Comparison of ENCODE assay signal across 8 cellular contexts in the genomic region with DNA sequence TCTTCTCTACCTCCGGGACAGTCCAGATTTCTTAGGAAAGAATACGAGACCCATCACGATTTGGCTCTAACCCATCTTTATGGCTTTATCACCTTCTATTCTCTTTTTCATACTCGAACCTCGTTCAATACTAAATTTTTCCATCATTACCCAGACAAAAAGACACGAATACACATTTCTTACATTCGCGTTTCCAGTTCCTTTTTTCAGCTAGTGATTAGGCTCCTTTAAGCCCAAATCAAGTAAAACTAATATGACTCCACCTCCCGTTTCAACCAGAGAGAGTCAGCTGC. TPM values are rescaled to one million over a fixed set of nuclear protein-coding genes. Genes with fewer than 3 reads are reported as not detected.
DNase-seq lines count a peak whose midpoint lies in the region; TF ChIP-seq lines count a peak whose summit lies in the region.

No MANE protein-coding gene starts in this region.

- peak overlapping the region; percentile 99 for H3K4me3 Mint-ChIP-seq in progenitor cell of endocrine pancreas (ENCODE audit: low read depth)

- no peak for TF ChIP-seq POLR2A in esophagus muscularis mucosa (IDR thresholded peaks at IDR 0.05; ENCODE audit: low read depth)

- H3K36me3 Mint-ChIP-seq in progenitor cell of endocrine pancreas (ENCODE audit: insufficient read depth), result peaks cover 6% of the 10 kb centered on the region

- H3K79me2 ChIP-seq in DOHH2 (ENCODE audit: control insufficient read depth, low read length), result peaks cover 43% of the 10 kb centered on the region

- H3K4me3 ChIP-seq in DOHH2 (ENCODE audit: low read length) (peak overlapping the region; percentile 88), SJCRH30 (peak overlapping the region; percentile 80), esophagus muscularis mucosa (peak overlapping the region; percentile 78 to 85 (median 78))

- H3K4me1 ChIP-seq in DOHH2 (ENCODE audit: control insufficient read depth, low read length) (peaks cover 18% of the 10 kb centered on the region), SJCRH30 (no peaks in the 10 kb centered on the region; the same call in 1 of the 2 replicates), esophagus muscularis mucosa (peaks cover 13 to 21% (median 17%) of the 10 kb centered on the region in 4 donors)

- peak overlapping the region; percentile 68 for H3K4me2 ChIP-seq in DOHH2 (ENCODE audit: low read length)

- peaks cover 59% of the 10 kb centered on the region for H3F3A ChIP-seq in DOHH2 (ENCODE audit: control insufficient read depth, insufficient read depth)

- H3K27ac ChIP-seq in DOHH2 (ENCODE audit: low read depth, low read length) (peak overlapping the region; percentile 83), SJCRH30 (peak overlapping the region; percentile 76), esophagus muscularis mucosa (replicated peaks in 1 of 4) (peak overlapping the region; percentile 84 to 90 (median 86))

- no peak for TF ChIP-seq EP300 in esophagus muscularis mucosa (IDR thresholded peaks at IDR 0.05)

- no peaks in the 10 kb centered on the region for H3K9me3 Mint-ChIP-seq in progenitor cell of endocrine pancreas (ENCODE audit: low read depth)

- DNase-seq in SJCRH30 (no peak), esophagus muscularis mucosa (ENCODE audit: extremely low spot score) (no peak), progenitor cell of endocrine pancreas (ENCODE audit: low spot score, unreplicated experiment) (no peak), HPDE6-E6E7 (ENCODE audit: extremely low spot score) (no peak), GM13976 (ENCODE audit: low spot score) (no peak), KBM-7 (no peak)
- DNase-seq in activated CD4-positive, alpha-beta T cell treated with anti-CD3 and anti-CD28 coated beads for 48 hours, result no peak

- H3K9me3 ChIP-seq in DOHH2 (ENCODE audit: control insufficient read depth, insufficient read depth, low read length) (no peaks in the 10 kb centered on the region), SJCRH30 (replicated peaks) (no peaks in the 10 kb centered on the region), esophagus muscularis mucosa (no peaks in the 10 kb centered on the region)

- peaks cover 13% of the 10 kb centered on the region for H3K4me1 Mint-ChIP-seq in progenitor cell of endocrine pancreas (ENCODE audit: low read depth)

- H3K27ac Mint-ChIP-seq in progenitor cell of endocrine pancreas, result peak overlapping the region; percentile 98

- no peaks in the 10 kb centered on the region for H3K27me3 Mint-ChIP-seq in progenitor cell of endocrine pancreas

- no peaks in the 10 kb centered on the region for H3K9me2 ChIP-seq in DOHH2 (replicated peaks; ENCODE audit: control insufficient read depth, low read length)

- H3K27me3 ChIP-seq in DOHH2 (ENCODE audit: control insufficient read depth, low read length) (no peaks in the 10 kb centered on the region), SJCRH30 (no peaks in the 10 kb centered on the region), esophagus muscularis mucosa (no peaks in the 10 kb centered on the region)

- in situ Hi-C loops in GM13976 (cut with MboI; ENCODE audit: low sequenced_read_pairs, unreplicated experiment), result no loop called here
- in situ Hi-C loops in KBM-7 (cut with MboI; ENCODE audit: low pct_unique_long_range_greater_than_20kb, low sequenced_read_pairs), result no loop called here

- no peaks in the 10 kb centered on the region for H4K20me1 ChIP-seq in DOHH2 (ENCODE audit: control insufficient read depth, insufficient read depth, low read depth, low read length)

- no peak for TF ChIP-seq CTCF in DOHH2 (IDR thresholded peaks at IDR 0.05; ENCODE audit: low read depth, low read length, poor library complexity, severe bottlenecking)
- TF ChIP-seq CTCF in esophagus muscularis mucosa (IDR thresholded peaks at IDR 0.05), result no peak
- TF ChIP-seq CTCF in progenitor cell of endocrine pancreas (IDR thresholded peaks at IDR 0.05; ENCODE audit: unreplicated experiment), result no peak
- no peak for TF ChIP-seq CTCF in GM13976 (IDR thresholded peaks at IDR 0.05; ENCODE audit: borderline replicate concordance, control extremely low read depth, extremely low read depth, insufficient read depth, missing control alignments)

- peaks cover 34% of the 10 kb centered on the region for H3K36me3 ChIP-seq in DOHH2 (ENCODE audit: control insufficient read depth, low read length)
- peaks cover 17% of the 10 kb centered on the region for H3K36me3 ChIP-seq in SJCRH30
- H3K36me3 ChIP-seq in esophagus muscularis mucosa, result peaks cover 7 to 26% (median 15%) of the 10 kb centered on the region in 4 donors

- 6% methylated on average over 9 of the region's 9 CpGs for WGBS in esophagus muscularis mucosa

- intact Hi-C loops in esophagus muscularis mucosa (cut with DNase I), result loop anchor here (5.0 kb wide), 1 partner anchor 80 kb away; no protein-coding TSS in a partner anchor

RNA-seq across cellular contexts. Expression of a gene that starts 0.5 kb away (rescaled TPM):
- 26.2 and 27.0 TPM in 2 replicates for total RNA-seq in SJCRH30 (2014; rRNA removed; shearing (Covaris generic))
- total RNA-seq in esophagus muscularis mucosa (10 to 100 TPM in 2 of 4 donors, 1 to 10 TPM in 2; 6.5 to 12.9 (median 9.5) TPM), progenitor cell of endocrine pancreas (8.3 and 9.0 TPM in 2 replicates)

RNA-seq across cellular contexts. Expression of a gene that starts 7.5 kb away (rescaled TPM):
- 84.7 and 91.0 TPM in 2 replicates for total RNA-seq in SJCRH30 (2014; rRNA removed; shearing (Covaris generic))
- 10 to 100 TPM; 40.1 to 58.1 (median 57.8) TPM for total RNA-seq in esophagus muscularis mucosa
- total RNA-seq in progenitor cell of endocrine pancreas, result 61.3 and 68.8 TPM in 2 replicates

RNA-seq across cellular contexts. Expression of a gene that starts 18.7 kb away (rescaled TPM):
- 10.0 and 12.4 TPM in 2 replicates for total RNA-seq in SJCRH30 (2014; rRNA removed; shearing (Covaris generic))
- total RNA-seq in esophagus muscularis mucosa (10 to 100 TPM in 2 of 4 donors, 1 to 10 TPM in 2; 6.3 to 10.4 (median 9.1) TPM), progenitor cell of endocrine pancreas (14.1 and 15.4 TPM in 2 replicates)

RNA-seq across cellular contexts. Expression of a gene that starts 28.2 kb away (rescaled TPM):
- 52.9 and 57.4 TPM in 2 replicates for total RNA-seq in SJCRH30 (2014; rRNA removed; shearing (Covaris generic))
- 100 to 1,000 TPM in 1 of 4 donors, 10 to 100 TPM in 3; 64.3 to 116 (median 79.5) TPM for total RNA-seq in esophagus muscularis mucosa
- 78.9 and 93.6 TPM in 2 replicates for total RNA-seq in progenitor cell of endocrine pancreas
